1 cellular context compared by ENCODE assay signal in the genomic region with DNA sequence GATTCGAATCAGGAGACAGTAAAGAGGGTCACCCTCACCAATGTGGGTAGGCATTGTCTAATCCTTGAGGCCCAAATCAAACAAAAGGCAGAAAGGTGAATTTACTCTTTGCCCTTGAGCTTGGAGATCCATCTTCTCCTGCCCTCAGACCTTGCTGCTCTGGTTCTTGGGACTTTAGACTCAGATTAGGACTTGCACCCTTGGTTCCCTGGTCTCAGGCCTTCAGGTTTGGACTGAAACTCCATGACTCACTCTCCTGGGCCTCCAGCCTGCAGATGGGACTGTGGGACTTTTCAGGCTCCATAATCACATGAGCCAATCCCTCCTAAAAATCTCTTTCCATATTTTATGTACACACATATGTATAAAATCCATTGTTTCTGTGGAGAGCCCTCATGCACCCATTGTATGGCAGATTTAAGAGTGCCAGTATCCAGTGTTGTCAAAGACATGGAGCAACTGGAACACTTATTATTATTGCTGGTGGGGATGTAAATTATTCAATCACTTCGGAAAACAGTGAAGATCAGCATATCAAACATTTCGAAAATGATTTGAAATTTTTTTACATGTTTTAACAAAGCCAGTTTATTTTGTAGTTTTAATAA.
TF ChIP-seq lines count a peak whose summit lies in the region.

No MANE protein-coding gene starts in this region.

TF ChIP-seq in H1, 55 proteins besides CTCF, POLR2A, EP300 and RAD21:
- TF ChIP-seq NRF1 (IDR thresholded peaks at IDR 0.05; ENCODE audit: low read depth, low read length) (no peak), SUZ12 (IDR thresholded peaks at IDR 0.05; ENCODE audit: low read length) (no peak), EGR1 (IDR thresholded peaks at IDR 0.05; ENCODE audit: borderline replicate concordance, low read depth, low read length) (no peak), BACH1 (IDR thresholded peaks at IDR 0.05; ENCODE audit: low read length) (no peak), SIN3A (conservative IDR thresholded peaks at IDR 0.05 in 1 of 2, IDR thresholded peaks at IDR 0.05 in 1 of 2; ENCODE audit: low read depth in 1 of 2, low read length in 2 of 2) (no peak), CHD1 (IDR thresholded peaks at IDR 0.05; ENCODE audit: low read depth, low read length) (no peak), BCL11A (IDR thresholded peaks at IDR 0.05; ENCODE audit: low read depth in 2 of 2, low read length in 2 of 2) (no peak), TBP (IDR thresholded peaks at IDR 0.05; ENCODE audit: low read depth, low read length) (no peak), TAF7 (optimal IDR thresholded peaks at IDR 0.05; ENCODE audit: borderline replicate concordance, low read depth, low read length) (no peak), RXRA (IDR thresholded peaks at IDR 0.05; ENCODE audit: insufficient read depth, low read depth, low read length) (no peak)
- TF ChIP-seq, protein P1, sequence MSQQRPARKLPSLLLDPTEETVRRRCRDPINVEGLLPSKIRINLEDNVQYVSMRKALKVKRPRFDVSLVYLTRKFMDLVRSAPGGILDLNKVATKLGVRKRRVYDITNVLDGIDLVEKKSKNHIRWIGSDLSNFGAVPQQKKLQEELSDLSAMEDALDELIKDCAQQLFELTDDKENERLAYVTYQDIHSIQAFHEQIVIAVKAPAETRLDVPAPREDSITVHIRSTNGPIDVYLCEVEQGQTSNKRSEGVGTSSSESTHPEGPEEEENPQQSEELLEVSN (IDR thresholded peaks at IDR 0.05) = no peak
